ENCODE assay signal across 24 cellular contexts in the genomic region with DNA sequence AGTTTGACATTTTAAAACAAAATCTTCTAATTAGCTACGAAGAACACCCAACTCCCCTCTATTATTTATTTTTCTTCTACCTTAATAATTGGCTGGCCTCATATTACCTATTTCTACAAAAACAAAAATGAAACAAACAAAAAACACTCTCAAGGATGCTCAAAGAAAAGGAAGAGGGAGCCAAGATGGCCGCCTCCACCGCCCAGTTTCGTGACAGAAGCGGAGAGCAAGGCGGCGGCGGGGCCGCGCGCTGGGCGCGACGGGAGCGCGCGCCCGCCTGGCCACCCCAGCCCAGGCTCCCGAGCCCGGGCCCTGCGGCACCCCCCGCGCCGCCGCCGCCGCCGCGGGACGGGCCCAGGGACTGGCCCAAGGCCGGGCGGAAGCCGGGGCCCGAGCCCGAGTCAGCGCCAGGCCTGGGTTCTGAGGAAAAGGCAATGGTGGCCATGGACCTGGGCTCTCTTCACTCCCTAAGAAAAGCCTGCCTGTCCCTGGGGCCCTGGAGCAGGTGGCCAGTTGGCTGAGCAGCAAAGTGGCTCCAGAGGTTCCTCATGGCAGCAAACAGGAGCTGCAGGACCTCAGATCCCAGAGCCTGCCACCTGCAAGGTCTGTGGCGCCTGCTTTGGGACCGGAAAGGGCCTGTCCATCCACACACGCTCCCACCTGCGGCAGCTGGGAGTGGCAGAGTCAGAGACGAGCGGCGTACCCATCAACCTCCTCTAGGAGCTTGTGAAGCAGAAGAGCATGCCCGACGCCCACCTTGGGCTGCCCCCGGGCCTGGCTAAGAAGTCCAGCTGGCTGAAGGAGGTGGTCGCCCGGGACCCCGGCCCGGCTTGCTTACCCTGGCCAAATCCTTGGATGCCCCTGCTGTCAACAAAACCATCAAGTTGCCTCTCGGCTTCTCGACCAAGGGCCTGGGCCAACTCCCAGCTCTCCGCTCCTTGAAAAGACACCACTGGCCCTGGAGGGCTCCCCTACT.
A peak's percentile ranks its signal among the peaks of the same experiment; 100 is the strongest.
DNase-seq lines count a peak whose midpoint lies in the region; ATAC-seq, FAIRE-seq and TF ChIP-seq lines count a peak whose summit lies in the region.
"Had no signal": no experiment of that assay in that cellular context is flagged by ENCODE, and none has a peak within 500 bp of the region (broad histone marks: within the 10 kb centered on the region; RNA-seq: fewer than 3 reads in every experiment).

No MANE protein-coding gene starts in this region.

- no peak overlapping the region for H2BK12ac ChIP-seq in neuronal stem cell (ENCODE audit: low read length)

- H2BK5ac ChIP-seq in neuronal stem cell (ENCODE audit: low read length) = peak overlapping the region; percentile 5

- H3K27me3 ChIP-seq in K562 (ENCODE audit: control insufficient read depth in 2 of 2, insufficient read depth in 2 of 2, low read length in 2 of 2) (no peaks in the 10 kb centered on the region), neuronal stem cell (ENCODE audit: control insufficient read depth in 3 of 3, insufficient read depth in 3 of 3, low read depth in 1 of 3, low read length in 3 of 3) (no peaks in the 10 kb centered on the region), upper lobe of right lung (no peaks in the 10 kb centered on the region)

- H3K9me3 ChIP-seq in K562 (replicated peaks; ENCODE audit: control insufficient read depth, insufficient read depth, low read depth, low read length) = no peaks in the 10 kb centered on the region
- H3K9me3 ChIP-seq in neuronal stem cell (replicated peaks in 1 of 2; ENCODE audit: control insufficient read depth in 2 of 2, insufficient read depth in 1 of 2, low read depth in 1 of 2, low read length in 2 of 2) = peaks cover 0 to 4% of the 10 kb centered on the region in 2 donors
- H3K9me3 ChIP-seq in upper lobe of right lung = no peaks in the 10 kb centered on the region

- no peak for TF ChIP-seq RAD21 in K562 (CRISPR knock-in tag; conservative IDR thresholded peaks at IDR 0.05 in 1 of 2, IDR thresholded peaks at IDR 0.05 in 1 of 2)

- H2AK5ac ChIP-seq in neuronal stem cell (ENCODE audit: low read depth, low read length) = no peak overlapping the region

- POLR2A ChIA-PET in K562 (lab: Yijun Ruan, JAX) = no interaction called here

- no peak for TF ChIP-seq EP300 in K562 (IDR thresholded peaks at IDR 0.05; ENCODE audit: low read length)

- H3K4me1 ChIP-seq in K562 (replicated peaks in 1 of 2; ENCODE audit: control insufficient read depth in 2 of 2, insufficient read depth in 2 of 2, low read length in 2 of 2) = no peaks in the 10 kb centered on the region
- no peaks in the 10 kb centered on the region for H3K4me1 ChIP-seq in neuronal stem cell (ENCODE audit: control insufficient read depth in 2 of 2, insufficient read depth in 1 of 2, low read depth in 1 of 2, low read length in 2 of 2)
- no peaks in the 10 kb centered on the region for H3K4me1 ChIP-seq in upper lobe of right lung

- no peak overlapping the region for H4K8ac ChIP-seq in neuronal stem cell (ENCODE audit: low read depth, low read length)

- no peak for FAIRE-seq in K562 (lab: Jason Lieb, UNC)
- FAIRE-seq: A204.1, HepG2, RCC 7860 had no signal

- H3K14ac ChIP-seq in neuronal stem cell (ENCODE audit: low read length) = no peak overlapping the region

- TF ChIP-seq CTCF in K562 (IDR thresholded peaks at IDR 0.05 in 2 of 3, conservative IDR thresholded peaks at IDR 0.05 in 1 of 3; ENCODE audit: insufficient read depth in 2 of 3, low read depth in 1 of 3, low read length in 3 of 3) = no peak
- TF ChIP-seq CTCF in upper lobe of right lung (IDR thresholded peaks at IDR 0.05) = no peak

- no peak overlapping the region for H3K23ac ChIP-seq in neuronal stem cell (ENCODE audit: low read depth, low read length, poor library complexity)

- no peaks in the 10 kb centered on the region for H3K9me1 ChIP-seq in K562 (ENCODE audit: control insufficient read depth, insufficient read depth, low read length)

- peak overlapping the region; percentile 35 for H3K18ac ChIP-seq in neuronal stem cell (ENCODE audit: low read length)

- ATAC-seq in left ventricle myocardium superior = no peak
- ATAC-seq in left cardiac atrium = no peak
- ATAC-seq in K562 = no peak
- no peak for ATAC-seq in upper lobe of right lung
- ATAC-seq in GM18858 (IDR thresholded peaks at IDR 0.05; ENCODE audit: unreplicated experiment) = no peak
- ATAC-seq: HepG2 had no signal

- no peaks in the 10 kb centered on the region for H3K79me2 ChIP-seq in K562 (ENCODE audit: control insufficient read depth, insufficient read depth, low read length)

- H2AFZ ChIP-seq in K562 (ENCODE audit: low read depth, low read length) = peak overlapping the region; percentile 55; the same call in 1 of the 2 replicates
- H2AFZ ChIP-seq in neuronal stem cell (ENCODE audit: low read length) = no peak overlapping the region

- no peak overlapping the region for H3K4me2 ChIP-seq in K562 (ENCODE audit: insufficient read depth, low read length)
- no peak overlapping the region for H3K4me2 ChIP-seq in neuronal stem cell (ENCODE audit: insufficient read depth, low read length, poor library complexity, severe bottlenecking)

- no peak overlapping the region for H2BK120ac ChIP-seq in neuronal stem cell (ENCODE audit: low read depth, low read length)

- H4K20me1 ChIP-seq in K562 (replicated peaks; ENCODE audit: control insufficient read depth, insufficient read depth, low read length) = no peaks in the 10 kb centered on the region

- CTCF ChIA-PET in K562 (lab: Yijun Ruan, JAX; ENCODE audit: low intra/inter-chr PET ratio) = no interaction called here

- H3K27ac ChIP-seq in K562 (ENCODE audit: extremely low read depth, low read depth, low read length) = no peak overlapping the region
- no peak overlapping the region for H3K27ac ChIP-seq in neuronal stem cell (replicated peaks; ENCODE audit: low read length)
- H3K27ac ChIP-seq in upper lobe of right lung = no peak overlapping the region
- H3K27ac ChIP-seq: C4-2B, HL-60 had no signal

- no peak for TF ChIP-seq POLR2A in K562 (conservative IDR thresholded peaks at IDR 0.05)

- in situ Hi-C loops in K562 (cut with MboI) = no loop called here

- no peak overlapping the region for H4K91ac ChIP-seq in neuronal stem cell (ENCODE audit: low read depth, low read length, poor library complexity)

- DNase-seq in left ventricle myocardium superior (peak; percentile 11), left cardiac atrium (no peak), K562 (ENCODE audit: extremely low read depth in 1 of 4, low spot score in 3 of 4) (peak in 1 of 4 experiments; percentile 1), neuronal stem cell (ENCODE audit: low spot score) (no peak), upper lobe of right lung (peak; percentile 59), dermis blood vessel endothelial cell (no peak)
- DNase-seq: Calu3, EL, GF-D8, H9, HFFc6, KG1, NCI-H1092 treated with DMSO at 0.1 percent for 48 hours, NCI-H1436 treated with DMSO at 0.1 percent for 48 hours, NCI-H2029 treated with DMSO at 0.1 percent for 48 hours, NCI-H226, NCI-H510A treated with DMSO at 0.1 percent for 48 hours, OCI-M1 had no signal

- H3K9ac ChIP-seq in K562 (ENCODE audit: insufficient read depth in 1 of 2, low read depth in 2 of 2, low read length in 2 of 2) (no peak overlapping the region), neuronal stem cell (ENCODE audit: low read depth, low read length, poor library complexity) (no peak overlapping the region)

- intact Hi-C loops in left ventricle myocardium superior (cut with micrococcal nuclease) (no loop called here), left cardiac atrium (cut with DNase I) (no loop called here), K562 (cut with micrococcal nuclease) (no loop called here), upper lobe of right lung (cut with DNase I) (no loop called here)

- WGBS in K562 (ENCODE audit: insufficient coverage, low coverage, missing lambda C conversion rate) = 3% methylated on average over 20 of the region's 53 CpGs
- WGBS in neuronal stem cell (ENCODE audit: extremely low coverage in 2 of 2, insufficient read length in 2 of 2, insufficient replicate concordance in 1 of 2), 2 donors = no CpG with 5 or more reads among the region's 53 CpGs

- H3K4me3 ChIP-seq in K562 = no peak overlapping the region
- H3K4me3 ChIP-seq in neuronal stem cell (ENCODE audit: low read length in 2 of 2) = peak overlapping the region in 1 of 2 donors; percentile 24
- H3K4me3 ChIP-seq in upper lobe of right lung = no peak overlapping the region

- no peaks in the 10 kb centered on the region for H3K36me3 ChIP-seq in K562 (ENCODE audit: control insufficient read depth, insufficient read depth, low read length)
- no peaks in the 10 kb centered on the region for H3K36me3 ChIP-seq in neuronal stem cell (replicated peaks in 1 of 2; ENCODE audit: control insufficient read depth in 2 of 2, insufficient read depth in 2 of 2, low read length in 2 of 2)
- H3K36me3 ChIP-seq in upper lobe of right lung = no peaks in the 10 kb centered on the region

- BruUV-seq in K562 (replicated peaks; lab: Mats Ljungman, UMichigan) = no TSS peak

- no peaks in the 10 kb centered on the region for H3K79me1 ChIP-seq in neuronal stem cell (ENCODE audit: low read depth, low read length)

- H2BK15ac ChIP-seq in neuronal stem cell (ENCODE audit: low read length) = no peak overlapping the region

- H3K4ac ChIP-seq in neuronal stem cell (ENCODE audit: low read length) = no peak overlapping the region

TF ChIP-seq in K562, 482 proteins besides CTCF, POLR2A, EP300 and RAD21:
- TF ChIP-seq RUNX1 (IDR thresholded peaks at IDR 0.05; ENCODE audit: low read depth) (no peak), FIP1L1 (IDR thresholded peaks at IDR 0.05; ENCODE audit: low read depth, low read length, poor library complexity, severe bottlenecking) (no peak), KDM5B (IDR thresholded peaks at IDR 0.05; ENCODE audit: insufficient replicate concordance, low read depth, low read length) (no peak), SNRNP70 (optimal IDR thresholded peaks at IDR 0.05; ENCODE audit: low read depth, low read length) (no peak), YY1 (IDR thresholded peaks at IDR 0.05; ENCODE audit: borderline replicate concordance in 1 of 3, control insufficient read depth in 1 of 3, extremely low read depth in 1 of 3, insufficient read depth in 3 of 3, insufficient read length in 1 of 3, insufficient replicate concordance in 2 of 3, low read depth in 1 of 3, low read length in 2 of 3) (peak in 1 of 3 experiments; percentile 53), BRF1 (IDR thresholded peaks at IDR 0.05; ENCODE audit: borderline replicate concordance, extremely low read depth, insufficient read length) (no peak)
- TF ChIP-seq, protein P1, sequence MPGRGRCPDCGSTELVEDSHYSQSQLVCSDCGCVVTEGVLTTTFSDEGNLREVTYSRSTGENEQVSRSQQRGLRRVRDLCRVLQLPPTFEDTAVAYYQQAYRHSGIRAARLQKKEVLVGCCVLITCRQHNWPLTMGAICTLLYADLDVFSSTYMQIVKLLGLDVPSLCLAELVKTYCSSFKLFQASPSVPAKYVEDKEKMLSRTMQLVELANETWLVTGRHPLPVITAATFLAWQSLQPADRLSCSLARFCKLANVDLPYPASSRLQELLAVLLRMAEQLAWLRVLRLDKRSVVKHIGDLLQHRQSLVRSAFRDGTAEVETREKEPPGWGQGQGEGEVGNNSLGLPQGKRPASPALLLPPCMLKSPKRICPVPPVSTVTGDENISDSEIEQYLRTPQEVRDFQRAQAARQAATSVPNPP (IDR thresholded peaks at IDR 0.05; ENCODE audit: borderline replicate concordance, insufficient read depth, insufficient read length) = no peak

Comparison
In these comparisons a context has a peak if more than half of its experiments do, and no peak if none do; other contexts are left out.
1. DNase-seq: peak in left ventricle myocardium superior (single experiment) and upper lobe of right lung (single experiment); none in left cardiac atrium (single experiment), neuronal stem cell (single experiment) and dermis blood vessel endothelial cell (single experiment).